Comparison of ENCODE assay signal across 14 cellular contexts in genomic region chr1:172486805-172487454, GRCh38. TPM values are rescaled to one million over a fixed set of nuclear protein-coding genes. Genes with fewer than 3 reads are reported as not detected.
A peak's percentile ranks its signal among the peaks of the same experiment; 100 is the strongest.
DNase-seq lines count a peak whose midpoint lies in the region; ATAC-seq and TF ChIP-seq lines count a peak whose summit lies in the region.
"Had no signal": no experiment of that assay in that cellular context is flagged by ENCODE, and none has a peak within 500 bp of the region (broad histone marks: within the 10 kb centered on the region; RNA-seq: fewer than 3 reads in every experiment).

No MANE protein-coding gene starts in this region.

- H3K79me2 ChIP-seq in DND-41 (ENCODE audit: insufficient read depth, low read length): no peaks in the 10 kb centered on the region

- no peak for TF ChIP-seq CTCF in DND-41 (IDR thresholded peaks at IDR 0.05; ENCODE audit: borderline replicate concordance, extremely low read depth, low read length, poor library complexity, severe bottlenecking)

- no peak overlapping the region for H2AFZ ChIP-seq in DND-41 (ENCODE audit: low read depth, low read length)

- H3K27ac ChIP-seq in DND-41 (ENCODE audit: low read length): no peak overlapping the region
- H3K27ac ChIP-seq: A549 had no signal

- H3K9me3 ChIP-seq in DND-41 (ENCODE audit: insufficient read depth, low read length, severe bottlenecking): no peaks in the 10 kb centered on the region
- no peaks in the 10 kb centered on the region for H3K9me3 ChIP-seq in T-helper 17 cell (ENCODE audit: control insufficient read depth, low read length, poor library complexity, severe bottlenecking)
- H3K9me3 ChIP-seq: A549, BE2C, Caco-2 had no signal

- no peaks in the 10 kb centered on the region for H3K36me3 ChIP-seq in DND-41 (ENCODE audit: insufficient read depth, low read length)
- H3K36me3 ChIP-seq: BE2C had no signal

- H3K36me3 Mint-ChIP-seq in T-helper 17 cell (ENCODE audit: low read depth): peaks cover 3% of the 10 kb centered on the region

- H3K27ac Mint-ChIP-seq in T-helper 17 cell: peak overlapping the region; percentile 16
- H3K27ac Mint-ChIP-seq: H9 had no signal

- H3K4me2 ChIP-seq in DND-41 (ENCODE audit: insufficient read depth, low read length): 0 out of 2 replicates have a peak overlapping the region, but pooled peaks have one; percentile 52
- H3K4me2 ChIP-seq: A549 had no signal

- peaks cover 8% of the 10 kb centered on the region for H3K27me3 ChIP-seq in DND-41 (ENCODE audit: insufficient read depth, low read length, poor library complexity)
- H3K27me3 ChIP-seq: BE2C had no signal

- no peak for ATAC-seq in DND-41 (ENCODE audit: insufficient read depth, low read depth)
- ATAC-seq in T-helper 17 cell: no peak
- ATAC-seq in GM19035 (IDR thresholded peaks at IDR 0.05; ENCODE audit: unreplicated experiment): no peak
- no peak for ATAC-seq in GM19467 (IDR thresholded peaks at IDR 0.05; ENCODE audit: unreplicated experiment)
- ATAC-seq: A549 had no signal

- peaks cover 15% of the 10 kb centered on the region for H3K4me1 Mint-ChIP-seq in T-helper 17 cell
- H3K4me1 Mint-ChIP-seq: H9 had no signal

- H3K27me3 Mint-ChIP-seq in T-helper 17 cell: peaks cover 24% of the 10 kb centered on the region

- H3K9ac ChIP-seq in DND-41 (ENCODE audit: low read depth, low read length): no peak overlapping the region

- no peaks in the 10 kb centered on the region for H4K20me1 ChIP-seq in DND-41 (ENCODE audit: insufficient read depth, low read length)

- no peak for DNase-seq in DND-41
- DNase-seq in T-helper 17 cell: no peak
- DNase-seq in iris pigment epithelial cell (ENCODE audit: low read depth): peak; percentile 9
- DNase-seq in GM19240 (ENCODE audit: insufficient read length, low spot score): no peak
- DNase-seq: BE2C; Caco-2; CD8-positive, alpha-beta memory T cell; DMS53; GOT3; H9; IMR-90 had no signal

- no peak overlapping the region for H3K4me3 Mint-ChIP-seq in T-helper 17 cell
- H3K4me3 Mint-ChIP-seq: CD8-positive, alpha-beta memory T cell; H9 had no signal

- peaks cover 14% of the 10 kb centered on the region for H3K4me1 ChIP-seq in DND-41 (ENCODE audit: insufficient read depth, low read length)
- H3K4me1 ChIP-seq: BE2C had no signal

- H3K4me3 ChIP-seq in DND-41 (ENCODE audit: low read depth in 1 of 2, low read length in 2 of 2): no peak overlapping the region
- H3K4me3 ChIP-seq: A549 had no signal

RNA-seq across cellular contexts. Expression of gene PIGC, which starts 43.1 kb away (rescaled TPM):
- total RNA-seq in T-helper 17 cell: 10 to 100 TPM; 21.4 to 24.9 TPM

RNA-seq across cellular contexts. Expression of gene SUCO, which starts 46.0 kb away (rescaled TPM):
- total RNA-seq in T-helper 17 cell: 10 to 100 TPM; 86.9 to 95.8 TPM
